ENCODE assay signal across 8 cellular contexts in genomic region chr17:48100591-48101011, GRCh38. TPM values are rescaled to one million over a fixed set of nuclear protein-coding genes. Genes with fewer than 3 reads are reported as not detected.
DNase-seq lines count a peak whose midpoint lies in the region; ATAC-seq and TF ChIP-seq lines count a peak whose summit lies in the region.

No MANE protein-coding gene starts in this region.

- 0 to 1% methylated on average over 8 to 23 of the region's 23 CpGs for WGBS in endodermal cell (ENCODE audit: insufficient coverage in 1 of 2, insufficient read length in 1 of 2), 2 experiments

- H3K4me1 Mint-ChIP-seq in endodermal cell: peaks cover 3% of the 10 kb centered on the region

- H3K4me1 ChIP-seq in endodermal cell (ENCODE audit: control insufficient read depth, insufficient read depth, low read length): no peaks in the 10 kb centered on the region
- peaks cover 32% of the 10 kb centered on the region for H3K4me1 ChIP-seq in mucosa of descending colon (ENCODE audit: low read depth)
- H3K4me1 ChIP-seq in uterus: peaks cover 0 to 3% of the 10 kb centered on the region in 2 donors

- peaks cover 16% of the 10 kb centered on the region for H3K36me3 Mint-ChIP-seq in endodermal cell (ENCODE audit: low read depth)

- H3K27me3 ChIP-seq in endodermal cell (ENCODE audit: control insufficient read depth, insufficient read depth, low read length, poor library complexity, severe bottlenecking) (no peaks in the 10 kb centered on the region), uterus (no peaks in the 10 kb centered on the region)

- DNase-seq in DMS79 treated with DMSO at 0.1 percent for 48 hours (lab: John Stamatoyannopoulos, UW): peak; percentile 86
- DNase-seq in HT1080 (ENCODE audit: low read depth): peak; percentile 67
- peak; percentile 22 for DNase-seq in SHP77 treated with DMSO at 0.1 percent for 48 hours (lab: John Stamatoyannopoulos, UW)
- peak; percentile 94 for DNase-seq in endodermal cell
- peak in 2 of 3 donors; percentile 68 to 73 for DNase-seq in mucosa of descending colon
- DNase-seq in uterus: peak; percentile 62 to 63
- no peak for DNase-seq in effector CD8-positive, alpha-beta T cell (lab: John Stamatoyannopoulos, UW)

- peak overlapping the region; percentile 80 for H3K9ac ChIP-seq in endodermal cell (ENCODE audit: extremely low read depth, low read length, poor library complexity, severe bottlenecking)

- TF ChIP-seq POLR2A in uterus (IDR thresholded peaks at IDR 0.05): no peak

- H3K4me3 Mint-ChIP-seq in endodermal cell: peak overlapping the region; percentile 100

- ATAC-seq in mucosa of descending colon: peak; percentile 33
- ATAC-seq in HG02938 (IDR thresholded peaks at IDR 0.05; ENCODE audit: unreplicated experiment): no peak

- H3K9me3 ChIP-seq in endodermal cell (ENCODE audit: control insufficient read depth, low read length) (no peaks in the 10 kb centered on the region), mucosa of descending colon (peaks cover 3% of the 10 kb centered on the region), uterus (no peaks in the 10 kb centered on the region)

- no peaks in the 10 kb centered on the region for H3K9me3 Mint-ChIP-seq in endodermal cell

- TF ChIP-seq CTCF in endodermal cell (conservative IDR thresholded peaks at IDR 0.05) (no peak), mucosa of descending colon (IDR thresholded peaks at IDR 0.05) (no peak), uterus (IDR thresholded peaks at IDR 0.05) (peak in 1 of 4 experiments; percentile 2)

- peaks cover 16% of the 10 kb centered on the region for H3K36me3 ChIP-seq in endodermal cell (ENCODE audit: control insufficient read depth, insufficient read depth, low read length)
- H3K36me3 ChIP-seq in mucosa of descending colon (ENCODE audit: low read depth): no peaks in the 10 kb centered on the region
- H3K36me3 ChIP-seq in uterus: no peaks in the 10 kb centered on the region

- H3K4me3 ChIP-seq in endodermal cell (ENCODE audit: low read length) (peak overlapping the region; percentile 89), mucosa of descending colon (peak overlapping the region; percentile 48), uterus (peak overlapping the region; percentile 93 to 97)

- peak overlapping the region; percentile 97 for H3K27ac ChIP-seq in endodermal cell (ENCODE audit: low read depth, low read length)
- peak overlapping the region; percentile 92 to 96 for H3K27ac ChIP-seq in uterus

- peaks cover 14% of the 10 kb centered on the region for H3K27me3 Mint-ChIP-seq in endodermal cell (ENCODE audit: insufficient read depth)

- H3K27ac Mint-ChIP-seq in endodermal cell: peak overlapping the region; percentile 74

- intact Hi-C loops in mucosa of descending colon (cut with DNase I, micrococcal nuclease): no loop called here
- intact Hi-C loops in uterus (cut with DNase I; ENCODE audit: low total_unique reads): no loop called here

RNA-seq across cellular contexts. Expression of gene CBX1, which starts 0.7 kb away (rescaled TPM):
- 67.3 and 84.4 TPM in 2 replicates for total RNA-seq in HT1080 (2014; rRNA removed; shearing (Covaris generic))
- 65.6 and 69.6 TPM in 2 replicates for polyA plus RNA-seq in HT1080 (2015; cell fraction: cytosol; rRNA removed)
- 36.2 TPM in 2 replicates for polyA plus RNA-seq in HT1080 (2015; cell fraction: nucleus; rRNA removed)
- 100 to 1,000 TPM; 173 to 230 TPM for total RNA-seq in endodermal cell
- 245 TPM for polyA plus RNA-seq in endodermal cell (2013, experiment 1 of 2)
- polyA plus RNA-seq in endodermal cell (2013, experiment 2 of 2): 229 TPM
- total RNA-seq in mucosa of descending colon: 10 to 100 TPM; 27.5 to 45.3 (median 28.8) TPM
- total RNA-seq in uterus: 100 to 1,000 TPM in 2 of 4 donors, 10 to 100 TPM in 2; 47.1 to 132 (median 81.3) TPM

RNA-seq across cellular contexts. Expression of gene SNX11, which starts 7.0 kb away (rescaled TPM):
- 15.7 and 18.3 TPM in 2 replicates for total RNA-seq in HT1080 (2014; rRNA removed; shearing (Covaris generic))
- polyA plus RNA-seq in HT1080 (2015; cell fraction: cytosol; rRNA removed): 12.6 and 13.1 TPM in 2 replicates
- 13.1 and 25.9 TPM in 2 replicates for polyA plus RNA-seq in HT1080 (2015; cell fraction: nucleus; rRNA removed)
- total RNA-seq in endodermal cell (10 to 100 TPM; 19.7 to 20.5 TPM), mucosa of descending colon (10 to 100 TPM; 25.4 to 26.5 (median 25.4) TPM), uterus (10 to 100 TPM in 3 of 4 donors, under 1 TPM in 1; 0.77 to 20.6 (median 14.8) TPM)
- polyA plus RNA-seq in endodermal cell (2013, experiment 1 of 2): 16.2 TPM
- 13.6 TPM for polyA plus RNA-seq in endodermal cell (2013, experiment 2 of 2)

RNA-seq across cellular contexts. Expression of gene NFE2L1, which starts 52.4 kb away (rescaled TPM):
- 59.4 and 62.3 TPM in 2 replicates for total RNA-seq in HT1080 (2014; rRNA removed; shearing (Covaris generic))
- 138 and 142 TPM in 2 replicates for polyA plus RNA-seq in HT1080 (2015; cell fraction: cytosol; rRNA removed)
- 273 and 285 TPM in 2 replicates for polyA plus RNA-seq in HT1080 (2015; cell fraction: nucleus; rRNA removed)
- total RNA-seq in endodermal cell: 100 to 1,000 TPM; 122 to 135 TPM
- polyA plus RNA-seq in endodermal cell (2013, experiment 1 of 2): 123 TPM
- 113 TPM for polyA plus RNA-seq in endodermal cell (2013, experiment 2 of 2)
- 100 to 1,000 TPM; 182 to 275 (median 247) TPM for total RNA-seq in mucosa of descending colon
- 100 to 1,000 TPM in 2 of 4 donors, 10 to 100 TPM in 2; 85.6 to 323 (median 176) TPM for total RNA-seq in uterus
